ENCODE assay signal across 32 cellular contexts in genomic region chr12:68837215-68837614, GRCh38.
"Had no signal": no experiment of that assay in that cellular context is flagged by ENCODE, and none has a peak within 500 bp of the region (broad histone marks: within the 10 kb centered on the region; RNA-seq: fewer than 3 reads in every experiment).

No MANE protein-coding gene starts in this region.

- H3K9me3 ChIP-seq: esophagus muscularis mucosa, gastrocnemius medialis, heart left ventricle had no signal

- FAIRE-seq: astrocyte, bronchial epithelial cell had no signal

- H3K4me1 ChIP-seq: foreskin keratinocyte, gastrocnemius medialis had no signal

- H3K27me3 ChIP-seq: brain microvascular endothelial cell, dorsolateral prefrontal cortex, esophagus muscularis mucosa, foreskin keratinocyte, gastrocnemius medialis, heart left ventricle had no signal

- H3K4me3 ChIP-seq: coronary artery, dorsolateral prefrontal cortex, esophagus muscularis mucosa, gastrocnemius medialis, heart left ventricle had no signal

- H3K27ac Mint-ChIP-seq: activated CD4-positive, alpha-beta memory T cell treated with anti-CD3 and anti-CD28 coated beads for 36 hours; activated CD4-positive, alpha-beta T cell treated with anti-CD3 and anti-CD28 coated beads for 36 hours; activated CD4-positive, alpha-beta T cell treated with anti-CD3 and anti-CD28 coated beads, Interleukin-2, amount 10 ng/mL, durations not matched to agents 24 days and 14 days; activated CD8-positive, alpha-beta memory T cell treated with anti-CD3 and anti-CD28 coated beads, Interleukin-2, amount 10 ng/mL, durations not matched to agents 7 days and 5 days; activated CD8-positive, alpha-beta T cell treated with anti-CD3 and anti-CD28 coated beads, Interleukin-2, amount 10 ng/mL, durations not matched to agents 7 days and 5 days; dendritic cell treated with granulocyte-macrophage colony-stimulating factor and Interleukin-4, amounts not matched to agents 40 ng/mL and 50 ng/mL, for 4 days had no signal

- ATAC-seq: activated CD4-positive, alpha-beta T cell treated with anti-CD3 and anti-CD28 coated beads for 36 hours; activated CD8-positive, alpha-beta memory T cell treated with anti-CD3 and anti-CD28 coated beads, Interleukin-2, amount 10 ng/mL, durations not matched to agents 7 days and 5 days; activated CD8-positive, alpha-beta T cell treated with anti-CD3 and anti-CD28 coated beads, Interleukin-2, amount 10 ng/mL, durations not matched to agents 7 days and 5 days; activated T-cell treated with anti-CD3 and anti-CD28 coated beads, Interleukin-2, amount 50 U/mL, for 4 hours; activated T-helper 17 cell treated with anti-CD3 and anti-CD28 coated beads, Interleukin-2, amount 50 U/mL, for 72 hours; foreskin keratinocyte; gastrocnemius medialis; heart left ventricle had no signal

- H3K27ac ChIP-seq: brain microvascular endothelial cell, coronary artery, esophagus muscularis mucosa, foreskin keratinocyte, gastrocnemius medialis, heart left ventricle had no signal

- H3K27me3 Mint-ChIP-seq: activated CD4-positive, alpha-beta memory T cell treated with anti-CD3 and anti-CD28 coated beads for 36 hours; activated CD4-positive, alpha-beta T cell treated with anti-CD3 and anti-CD28 coated beads for 36 hours; activated CD4-positive, alpha-beta T cell treated with anti-CD3 and anti-CD28 coated beads, Interleukin-2, amount 10 ng/mL, durations not matched to agents 24 days and 14 days; activated CD8-positive, alpha-beta memory T cell treated with anti-CD3 and anti-CD28 coated beads, Interleukin-2, amount 10 ng/mL, durations not matched to agents 7 days and 5 days; activated naive CD8-positive, alpha-beta T cell; activated T-helper 17 cell treated with anti-CD3 and anti-CD28 coated beads, Interleukin-2, amount 50 U/mL, for 72 hours; central memory CD8-positive, alpha-beta T cell; dendritic cell treated with granulocyte-macrophage colony-stimulating factor and Interleukin-4, amounts not matched to agents 40 ng/mL and 50 ng/mL, for 4 days had no signal

- DNase-seq: activated CD4-positive, alpha-beta memory T cell treated with anti-CD3 and anti-CD28 coated beads for 36 hours; activated CD4-positive, alpha-beta T cell treated with anti-CD3 and anti-CD28 coated beads for 36 hours; activated CD4-positive, alpha-beta T cell treated with anti-CD3 and anti-CD28 coated beads, Interleukin-2, amount 10 ng/mL, durations not matched to agents 24 days and 14 days; activated CD4-positive, CD25-positive, alpha-beta regulatory T cell; activated CD4-positive, CD25-positive, alpha-beta regulatory T cell treated with anti-CD3 and anti-CD28 coated beads, Interleukin-2, amount 50 U/mL, for 72 hours; activated CD8-positive, alpha-beta memory T cell treated with anti-CD3 and anti-CD28 coated beads, Interleukin-2, amount 10 ng/mL, durations not matched to agents 7 days and 5 days; activated CD8-positive, alpha-beta memory T cell treated with anti-CD3 and anti-CD28 coated beads, Interleukin-2, amount 50 U/mL, for 4 hours; activated CD8-positive, alpha-beta T cell treated with anti-CD3 and anti-CD28 coated beads, Interleukin-2, amount 10 ng/mL, durations not matched to agents 7 days and 5 days; activated effector memory CD4-positive, alpha-beta T cell treated with Interleukin-2 at 50 U/mL for 16 hours; activated gamma-delta T cell treated with Interleukin-2 at 50 U/mL for 16 hours; activated naive CD4-positive, alpha-beta T cell treated with anti-CD3 and anti-CD28 coated beads, Interleukin-2, amount 50 U/mL, for 16 hours; activated naive CD4-positive, alpha-beta T cell treated with Interleukin-2 at 50 U/mL for 16 hours; activated T-cell treated with anti-CD3 and anti-CD28 coated beads, Interleukin-2, amount 50 U/mL, for 4 hours; amniotic stem cell; anterior cingulate cortex; brain microvascular endothelial cell; dorsolateral prefrontal cortex; effector memory CD4-positive, alpha-beta T cell; erythroblast; foreskin keratinocyte; gastrocnemius medialis; glutamatergic neuron; heart left ventricle; T-helper 2 cell had no signal

- H3K4me3 Mint-ChIP-seq: activated CD4-positive, alpha-beta memory T cell treated with anti-CD3 and anti-CD28 coated beads for 36 hours; activated CD4-positive, alpha-beta T cell treated with anti-CD3 and anti-CD28 coated beads for 36 hours; activated CD4-positive, alpha-beta T cell treated with anti-CD3 and anti-CD28 coated beads, Interleukin-2, amount 10 ng/mL, durations not matched to agents 24 days and 14 days; activated CD8-positive, alpha-beta memory T cell treated with anti-CD3 and anti-CD28 coated beads, Interleukin-2, amount 10 ng/mL, durations not matched to agents 7 days and 5 days; activated CD8-positive, alpha-beta T cell treated with anti-CD3 and anti-CD28 coated beads, Interleukin-2, amount 10 ng/mL, durations not matched to agents 7 days and 5 days; activated naive CD8-positive, alpha-beta T cell; activated T-cell treated with anti-CD3 and anti-CD28 coated beads, Interleukin-2, amount 50 U/mL, for 4 hours; activated T-helper 17 cell treated with anti-CD3 and anti-CD28 coated beads, Interleukin-2, amount 50 U/mL, for 72 hours; central memory CD8-positive, alpha-beta T cell; dendritic cell treated with granulocyte-macrophage colony-stimulating factor and Interleukin-4, amounts not matched to agents 40 ng/mL and 50 ng/mL, for 4 days had no signal
